23 cellular contexts compared by ENCODE assay signal in genomic region chr1:218517507-218517906, GRCh38.
"Had no signal": no experiment of that assay in that cellular context is flagged by ENCODE, and none has a peak within 500 bp of the region (broad histone marks: within the 10 kb centered on the region; RNA-seq: fewer than 3 reads in every experiment).

No MANE protein-coding gene starts in this region.

- H3K4me1 Mint-ChIP-seq: activated B cell treated with CpG ODN at 0.5 μM for 24 hours; activated CD4-positive, alpha-beta T cell treated with anti-CD3 and anti-CD28 coated beads, Interleukin-2, amount 10 ng/mL, durations not matched to agents 24 days and 14 days; activated CD8-positive, alpha-beta memory T cell treated with anti-CD3 and anti-CD28 coated beads, Interleukin-2, amount 10 ng/mL, durations not matched to agents 7 days and 5 days; activated naive CD8-positive, alpha-beta T cell treated with anti-CD3 and anti-CD28 coated beads, Interleukin-2, amount 50 U/mL, for 24 hours had no signal

- H3K4me3 ChIP-seq: ascending aorta, body of pancreas had no signal

- ATAC-seq: activated CD8-positive, alpha-beta memory T cell treated with anti-CD3 and anti-CD28 coated beads, Interleukin-2, amount 10 ng/mL, durations not matched to agents 7 days and 5 days; activated naive CD4-positive, alpha-beta T cell treated with anti-CD3 and anti-CD28 coated beads, Interleukin-2, amount 50 U/mL, for 72 hours; activated naive CD8-positive, alpha-beta T cell treated with anti-CD3 and anti-CD28 coated beads, Interleukin-2, amount 50 U/mL, for 24 hours; body of pancreas; PC-3 had no signal

- H3K4me1 ChIP-seq: ascending aorta, body of pancreas had no signal

- H3K36me3 Mint-ChIP-seq: activated CD8-positive, alpha-beta memory T cell treated with anti-CD3 and anti-CD28 coated beads, Interleukin-2, amount 10 ng/mL, durations not matched to agents 7 days and 5 days; activated naive CD4-positive, alpha-beta T cell treated with anti-CD3 and anti-CD28 coated beads, Interleukin-2, amount 50 U/mL, for 72 hours had no signal

- H3K4me3 Mint-ChIP-seq: activated B cell treated with CpG ODN at 0.5 μM for 24 hours; activated CD4-positive, alpha-beta T cell treated with anti-CD3 and anti-CD28 coated beads, Interleukin-2, amount 10 ng/mL, durations not matched to agents 24 days and 14 days; activated CD8-positive, alpha-beta memory T cell treated with anti-CD3 and anti-CD28 coated beads, Interleukin-2, amount 10 ng/mL, durations not matched to agents 7 days and 5 days; activated naive CD8-positive, alpha-beta T cell treated with anti-CD3 and anti-CD28 coated beads, Interleukin-2, amount 50 U/mL, for 24 hours; activated T-cell treated with anti-CD3 and anti-CD28 coated beads, Interleukin-2, amount 50 U/mL, for 24 hours; activated T-helper 1 cell treated with anti-CD3 and anti-CD28 coated beads, Interleukin-12 subunit alpha, Interleukin-12 subunit beta, Interleukin-2, Interleukin-4 antibody, amounts not matched to agents 30 ng/mL and 10 ng/mL and 1 ng/mL, durations not matched to agents 14 hours and 24 hours and 36 hours; T-helper 1 cell treated with Interleukin-12 subunit alpha and Interleukin-12 subunit beta and Interleukin-4 antibody, amounts not matched to agents 30 μg/mL and 1 μg/mL, for 36 hours had no signal

- H3K9me3 Mint-ChIP-seq: activated B cell treated with CpG ODN at 0.5 μM for 24 hours; activated CD4-positive, alpha-beta T cell treated with anti-CD3 and anti-CD28 coated beads, Interleukin-2, amount 10 ng/mL, durations not matched to agents 24 days and 14 days; activated naive CD8-positive, alpha-beta T cell treated with anti-CD3 and anti-CD28 coated beads, Interleukin-2, amount 50 U/mL, for 24 hours; activated T-cell treated with anti-CD3 and anti-CD28 coated beads, Interleukin-2, amount 50 U/mL, for 24 hours; activated T-helper 1 cell treated with anti-CD3 and anti-CD28 coated beads, Interleukin-12 subunit alpha, Interleukin-12 subunit beta, Interleukin-2, Interleukin-4 antibody, amounts not matched to agents 30 ng/mL and 10 ng/mL and 1 ng/mL, durations not matched to agents 14 hours and 24 hours and 36 hours; T-helper 1 cell treated with Interleukin-12 subunit alpha and Interleukin-12 subunit beta and Interleukin-4 antibody, amounts not matched to agents 30 μg/mL and 1 μg/mL, for 36 hours had no signal

- DNase-seq: activated B cell treated with CpG ODN at 0.5 μM for 24 hours; activated CD4-positive, alpha-beta T cell treated with anti-CD3 and anti-CD28 coated beads for 1 hour; activated CD4-positive, alpha-beta T cell treated with anti-CD3 and anti-CD28 coated beads, Interleukin-2, amount 10 ng/mL, durations not matched to agents 24 days and 14 days; activated CD4-positive, alpha-beta T cell treated with anti-CD3 and anti-CD28 coated beads, Interleukin-2, amount 50 U/mL, for 48 hours; activated CD8-positive, alpha-beta memory T cell treated with anti-CD3 and anti-CD28 coated beads, Interleukin-2, amount 10 ng/mL, durations not matched to agents 7 days and 5 days; activated effector memory CD4-positive, alpha-beta T cell treated with Interleukin-2 at 50 U/mL for 16 hours; activated naive CD4-positive, alpha-beta T cell treated with Interleukin-2 at 50 U/mL for 16 hours; activated naive CD8-positive, alpha-beta T cell treated with anti-CD3 and anti-CD28 coated beads, Interleukin-2, amount 50 U/mL, for 24 hours; activated T-cell treated with anti-CD3 and anti-CD28 coated beads, Interleukin-2, amount 50 U/mL, for 24 hours; amniotic stem cell; body of pancreas; NCI-H1105; NCI-H1436; NCI-H1694 treated with DMSO at 0.1 percent for 48 hours; NCI-H2029 treated with DMSO at 0.1 percent for 48 hours; NCI-H510A treated with DMSO at 0.1 percent for 48 hours; PC-3; SIG-M5 had no signal

- H3K9me3 ChIP-seq: ascending aorta, body of pancreas had no signal

- H3K27me3 ChIP-seq: ascending aorta, body of pancreas had no signal

- H3K9ac ChIP-seq: KMS-11 had no signal

- H3K27ac ChIP-seq: ascending aorta, body of pancreas, KMS-11 had no signal

- H3K4me2 ChIP-seq: KMS-11 had no signal

- H3K27ac Mint-ChIP-seq: activated B cell treated with CpG ODN at 0.5 μM for 24 hours; activated CD4-positive, alpha-beta T cell treated with anti-CD3 and anti-CD28 coated beads, Interleukin-2, amount 10 ng/mL, durations not matched to agents 24 days and 14 days; activated CD8-positive, alpha-beta memory T cell treated with anti-CD3 and anti-CD28 coated beads, Interleukin-2, amount 10 ng/mL, durations not matched to agents 7 days and 5 days; activated naive CD4-positive, alpha-beta T cell treated with anti-CD3 and anti-CD28 coated beads, Interleukin-2, amount 50 U/mL, for 72 hours; activated naive CD8-positive, alpha-beta T cell treated with anti-CD3 and anti-CD28 coated beads, Interleukin-2, amount 50 U/mL, for 24 hours; activated T-cell treated with anti-CD3 and anti-CD28 coated beads, Interleukin-2, amount 50 U/mL, for 24 hours; activated T-helper 1 cell treated with anti-CD3 and anti-CD28 coated beads, Interleukin-12 subunit alpha, Interleukin-12 subunit beta, Interleukin-2, Interleukin-4 antibody, amounts not matched to agents 30 ng/mL and 10 ng/mL and 1 ng/mL, durations not matched to agents 14 hours and 24 hours and 36 hours; T-helper 1 cell treated with Interleukin-12 subunit alpha and Interleukin-12 subunit beta and Interleukin-4 antibody, amounts not matched to agents 30 μg/mL and 1 μg/mL, for 36 hours had no signal

- H3K36me3 ChIP-seq: ascending aorta had no signal
